16 cellular contexts compared by ENCODE assay signal in genomic region chr4:153348006-153348405, GRCh38. TPM values are rescaled to one million over a fixed set of nuclear protein-coding genes. Genes with fewer than 3 reads are reported as not detected.
DNase-seq lines count a peak whose midpoint lies in the region; ATAC-seq and TF ChIP-seq lines count a peak whose summit lies in the region.
"Had no signal": no experiment of that assay in that cellular context is flagged by ENCODE, and none has a peak within 500 bp of the region (broad histone marks: within the 10 kb centered on the region; RNA-seq: fewer than 3 reads in every experiment).

No MANE protein-coding gene starts in this region.

- H3K9ac ChIP-seq in KMS-11, result no peak overlapping the region

- H3K4me2 ChIP-seq in KMS-11, result peak overlapping the region; percentile 68; the same call in 1 of the 2 replicates

- no peak overlapping the region for H3K27ac ChIP-seq in KMS-11
- H3K27ac ChIP-seq: sigmoid colon had no signal

- H2AFZ ChIP-seq in KMS-11 (ENCODE audit: low read depth), result no peak overlapping the region

- H3K27me3 Mint-ChIP-seq in T-helper 17 cell (peaks cover 14% of the 10 kb centered on the region), naive B cell (no peaks in the 10 kb centered on the region)
- H3K27me3 Mint-ChIP-seq: activated CD4-positive, alpha-beta T cell treated with anti-CD3 and anti-CD28 coated beads, Interleukin-2, amount 10 ng/mL, durations not matched to agents 7 days and 5 days had no signal

- H3K9me3 ChIP-seq in T-helper 17 cell (ENCODE audit: control insufficient read depth, low read length, poor library complexity, severe bottlenecking), result no peaks in the 10 kb centered on the region
- H3K9me3 ChIP-seq: sigmoid colon had no signal

- no peaks in the 10 kb centered on the region for H3K9me3 Mint-ChIP-seq in naive B cell
- H3K9me3 Mint-ChIP-seq: activated CD4-positive, alpha-beta T cell treated with anti-CD3 and anti-CD28 coated beads, Interleukin-2, amount 10 ng/mL, durations not matched to agents 7 days and 5 days; activated naive CD4-positive, alpha-beta T cell treated with anti-CD3 and anti-CD28 coated beads, Interleukin-2, amount 10 ng/mL, durations not matched to agents 7 days and 5 days had no signal

- H3K27ac Mint-ChIP-seq in T-helper 17 cell (peak overlapping the region; percentile 41), naive B cell (peak overlapping the region in 4 of 6 donors; percentile 2 to 61 (median 44))
- H3K27ac Mint-ChIP-seq: activated CD4-positive, alpha-beta T cell treated with anti-CD3 and anti-CD28 coated beads, Interleukin-2, amount 10 ng/mL, durations not matched to agents 7 days and 5 days; activated naive CD4-positive, alpha-beta T cell treated with anti-CD3 and anti-CD28 coated beads, Interleukin-2, amount 10 ng/mL, durations not matched to agents 7 days and 5 days had no signal

- H3K4me1 Mint-ChIP-seq in T-helper 17 cell (peaks cover 29% of the 10 kb centered on the region), naive B cell (peaks cover 24 to 33% (median 28%) of the 10 kb centered on the region in 3 donors)

- H3K79me2 ChIP-seq in KMS-11 (ENCODE audit: insufficient read depth, low read depth), result peaks cover 37% of the 10 kb centered on the region

- H3K4me3 Mint-ChIP-seq in T-helper 17 cell (peak overlapping the region; percentile 64), naive B cell (peak overlapping the region in 2 of 8 donors; percentile 16 to 38)
- H3K4me3 Mint-ChIP-seq: activated CD4-positive, alpha-beta T cell treated with anti-CD3 and anti-CD28 coated beads, Interleukin-2, amount 10 ng/mL, durations not matched to agents 7 days and 5 days; activated naive CD4-positive, alpha-beta T cell treated with anti-CD3 and anti-CD28 coated beads, Interleukin-2, amount 10 ng/mL, durations not matched to agents 7 days and 5 days had no signal

- H3K36me3 Mint-ChIP-seq in T-helper 17 cell (ENCODE audit: low read depth), result peaks cover 8% of the 10 kb centered on the region
- H3K36me3 Mint-ChIP-seq in naive B cell, result no peaks in the 10 kb centered on the region

- no peaks in the 10 kb centered on the region for H4K20me1 ChIP-seq in KMS-11 (ENCODE audit: insufficient read depth)

- DNase-seq in ELR (ENCODE audit: low read depth) (peak; percentile 71), T-helper 17 cell (no peak), naive B cell (no peak)
- DNase-seq in stimulated activated CD4-positive, alpha-beta T cell treated with anti-CD3 and anti-CD28 coated beads, Interleukin-12 subunit alpha, Interleukin-12 subunit beta, amount 100 ng/mL, for 4 hours, result no peak
- DNase-seq: activated CD4-positive, alpha-beta T cell treated with anti-CD3 and anti-CD28 coated beads, Interleukin-2, amount 10 ng/mL, durations not matched to agents 7 days and 5 days; activated naive CD4-positive, alpha-beta T cell treated with anti-CD3 and anti-CD28 coated beads, Interleukin-2, amount 10 ng/mL, durations not matched to agents 7 days and 5 days; DMS53; effector CD8-positive, alpha-beta T cell; GOT3; kidney; NCI-H187 treated with DMSO at 0.1 percent for 48 hours; nucleus accumbens; sigmoid colon had no signal

- TF ChIP-seq CTCF in KMS-11 (conservative IDR thresholded peaks at IDR 0.05; ENCODE audit: low read depth, low read length), result no peak

- H3K4me1 ChIP-seq in KMS-11 (ENCODE audit: low read depth, poor library complexity, severe bottlenecking), result peaks cover 47% of the 10 kb centered on the region

- no peaks in the 10 kb centered on the region for H3K36me3 ChIP-seq in KMS-11 (ENCODE audit: insufficient read depth)
- H3K36me3 ChIP-seq: sigmoid colon had no signal

- no peaks in the 10 kb centered on the region for H3K27me3 ChIP-seq in KMS-11 (ENCODE audit: insufficient read depth, low read depth)
- H3K27me3 ChIP-seq: sigmoid colon had no signal

- ATAC-seq in T-helper 17 cell (no peak), naive B cell (ENCODE audit: low read depth in 2 of 2) (no peak), GM21360 (IDR thresholded peaks at IDR 0.05; ENCODE audit: unreplicated experiment) (no peak), HG03378 (IDR thresholded peaks at IDR 0.05; ENCODE audit: unreplicated experiment) (no peak)

- no peak overlapping the region for H3K4me3 ChIP-seq in KMS-11 (IDR thresholded peaks at IDR 0.05; ENCODE audit: insufficient read depth, low read depth, low read length)
- H3K4me3 ChIP-seq: sigmoid colon had no signal

RNA-seq across cellular contexts. Expression of gene MND1, which starts 3.5 kb away (rescaled TPM):
- not detected for total RNA-seq in T-helper 17 cell
- under 1 TPM in 2 of 6 donors, not detected in 4; 0.31 to 0.78 TPM for polyA plus RNA-seq in naive B cell (ENCODE audit: low read depth in 6 of 6)
